In the genomic region with DNA sequence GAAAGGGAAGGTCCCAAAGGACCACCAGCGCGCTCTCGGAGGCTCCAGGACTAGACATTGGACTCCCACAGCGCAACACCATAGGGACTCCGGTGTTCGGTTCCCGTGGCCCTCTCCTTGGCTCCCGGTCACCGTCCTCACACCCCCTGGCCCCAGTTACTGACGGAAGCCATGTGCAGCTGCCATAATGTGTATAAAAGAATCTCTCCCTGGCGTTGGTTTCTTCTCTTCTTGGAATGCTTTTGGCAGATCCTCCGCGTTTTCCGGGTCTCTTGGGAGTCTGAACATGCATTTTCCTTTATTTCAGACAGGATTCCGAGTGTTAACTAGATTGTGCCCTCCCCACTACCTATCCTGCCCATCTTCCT, we compare ENCODE assay signal across 11 cellular contexts.
DNase-seq lines count a peak whose midpoint lies in the region; ATAC-seq and TF ChIP-seq lines count a peak whose summit lies in the region.
"Had no signal": no experiment of that assay in that cellular context is flagged by ENCODE, and none has a peak within 500 bp of the region (broad histone marks: within the 10 kb centered on the region; RNA-seq: fewer than 3 reads in every experiment).

No MANE protein-coding gene starts in this region.

- no peaks in the 10 kb centered on the region for H3K9me3 Mint-ChIP-seq in MCF 10A (ENCODE audit: unreplicated experiment)
- peaks cover 8% of the 10 kb centered on the region for H3K9me3 Mint-ChIP-seq in activated T-helper 1 cell treated with anti-CD3 and anti-CD28 coated beads, Interleukin-12 subunit alpha, Interleukin-12 subunit beta, Interleukin-2, Interleukin-4 antibody, amounts not matched to agents 30 ng/mL and 10 ng/mL and 1 ng/mL, durations not matched to agents 14 hours and 24 hours and 36 hours

- peaks cover 6% of the 10 kb centered on the region for H3K4me1 Mint-ChIP-seq in MCF 10A (ENCODE audit: insufficient read depth, unreplicated experiment)
- peaks cover 48% of the 10 kb centered on the region for H3K4me1 Mint-ChIP-seq in activated T-helper 1 cell treated with anti-CD3 and anti-CD28 coated beads, Interleukin-12 subunit alpha, Interleukin-12 subunit beta, Interleukin-2, Interleukin-4 antibody, amounts not matched to agents 30 ng/mL and 10 ng/mL and 1 ng/mL, durations not matched to agents 14 hours and 24 hours and 36 hours (ENCODE audit: low read depth)

- H3K27ac Mint-ChIP-seq in MCF 10A (ENCODE audit: low read depth, unreplicated experiment), result no peak overlapping the region
- H3K27ac Mint-ChIP-seq in activated T-helper 1 cell treated with anti-CD3 and anti-CD28 coated beads, Interleukin-12 subunit alpha, Interleukin-12 subunit beta, Interleukin-2, Interleukin-4 antibody, amounts not matched to agents 30 ng/mL and 10 ng/mL and 1 ng/mL, durations not matched to agents 14 hours and 24 hours and 36 hours, result no peak overlapping the region

- POLR2A ChIA-PET in MCF 10A (lab: Yijun Ruan, JAX), result no interaction called here

- H3K27me3 ChIP-seq in breast epithelium, result peaks cover 0 to 89% of the 10 kb centered on the region in 2 donors
- H3K27me3 ChIP-seq in right lobe of liver, result peaks cover 11 to 43% of the 10 kb centered on the region in 2 donors
- peaks cover 98% of the 10 kb centered on the region for H3K27me3 ChIP-seq in suprapubic skin

- ATAC-seq in right lobe of liver (peak in 1 of 4 donors; percentile 18), GM18858 (IDR thresholded peaks at IDR 0.05; ENCODE audit: unreplicated experiment) (no peak)

- DNase-seq in breast epithelium (ENCODE audit: low spot score in 2 of 2) (no peak), MCF 10A (ENCODE audit: unreplicated experiment) (no peak), right lobe of liver (peak in 1 of 3 donors; percentile 46), suprapubic skin (ENCODE audit: low spot score in 2 of 2) (no peak), G401 (ENCODE audit: low spot score) (no peak), GM20000 (ENCODE audit: low spot score) (no peak)
- DNase-seq in activated T-helper 1 cell treated with anti-CD3 and anti-CD28 coated beads, Interleukin-12 subunit alpha, Interleukin-12 subunit beta, Interleukin-2, Interleukin-4 antibody, amounts not matched to agents 30 ng/mL and 10 ng/mL and 1 ng/mL, durations not matched to agents 14 hours and 24 hours and 36 hours (ENCODE audit: low spot score), result no peak
- DNase-seq: caudate nucleus, Kasumi-1, uterus had no signal

- H3K4me1 ChIP-seq in breast epithelium (peaks cover 0 to 14% of the 10 kb centered on the region in 2 donors), right lobe of liver (peaks cover 0 to 15% (median 4%) of the 10 kb centered on the region in 4 donors), suprapubic skin (peaks cover 43% of the 10 kb centered on the region)

- CTCF ChIA-PET in MCF 10A (lab: Yijun Ruan, JAX), result no interaction called here

- H3K27ac ChIP-seq in breast epithelium (no peak overlapping the region), right lobe of liver (peak overlapping the region; percentile 24 to 47 (median 39)), suprapubic skin (no peak overlapping the region)
- H3K27ac ChIP-seq: uterus had no signal

- TF ChIP-seq EP300 in suprapubic skin (IDR thresholded peaks at IDR 0.05), result no peak

- 6% methylated on average over 11 of the region's 15 CpGs for WGBS in right lobe of liver (ENCODE audit: insufficient coverage, low coverage, low lambda C conversion rate, missing lambda C conversion rate)
- 4% methylated on average over 15 of the region's 15 CpGs for WGBS in suprapubic skin

- H3K36me3 Mint-ChIP-seq in MCF 10A (ENCODE audit: insufficient read depth, unreplicated experiment), result no peaks in the 10 kb centered on the region
- no peaks in the 10 kb centered on the region for H3K36me3 Mint-ChIP-seq in activated T-helper 1 cell treated with anti-CD3 and anti-CD28 coated beads, Interleukin-12 subunit alpha, Interleukin-12 subunit beta, Interleukin-2, Interleukin-4 antibody, amounts not matched to agents 30 ng/mL and 10 ng/mL and 1 ng/mL, durations not matched to agents 14 hours and 24 hours and 36 hours (ENCODE audit: low read depth)

- H3K27me3 Mint-ChIP-seq in MCF 10A (ENCODE audit: insufficient read depth, unreplicated experiment), result peaks cover 13% of the 10 kb centered on the region
- H3K27me3 Mint-ChIP-seq in activated T-helper 1 cell treated with anti-CD3 and anti-CD28 coated beads, Interleukin-12 subunit alpha, Interleukin-12 subunit beta, Interleukin-2, Interleukin-4 antibody, amounts not matched to agents 30 ng/mL and 10 ng/mL and 1 ng/mL, durations not matched to agents 14 hours and 24 hours and 36 hours (ENCODE audit: insufficient read depth), result peaks cover 95% of the 10 kb centered on the region

- in situ Hi-C loops in G401 (cut with HindIII; ENCODE audit: low sequenced_read_pairs), result no loop called here

- no peak for TF ChIP-seq CTCF in breast epithelium (IDR thresholded peaks at IDR 0.05)
- no peak for TF ChIP-seq CTCF in MCF 10A (IDR thresholded peaks at IDR 0.05; ENCODE audit: unreplicated experiment)
- TF ChIP-seq CTCF in right lobe of liver (IDR thresholded peaks at IDR 0.05), result no peak
- no peak for TF ChIP-seq CTCF in suprapubic skin (IDR thresholded peaks at IDR 0.05)
- no peak for TF ChIP-seq CTCF in GM20000 (IDR thresholded peaks at IDR 0.05; ENCODE audit: extremely low read depth, missing control alignments)

- H3K4me3 Mint-ChIP-seq in MCF 10A (ENCODE audit: unreplicated experiment), result no peak overlapping the region
- H3K4me3 Mint-ChIP-seq in activated T-helper 1 cell treated with anti-CD3 and anti-CD28 coated beads, Interleukin-12 subunit alpha, Interleukin-12 subunit beta, Interleukin-2, Interleukin-4 antibody, amounts not matched to agents 30 ng/mL and 10 ng/mL and 1 ng/mL, durations not matched to agents 14 hours and 24 hours and 36 hours, result peak overlapping the region; percentile 12

- BruUV-seq in MCF 10A (replicated peaks; lab: Mats Ljungman, UMichigan), result no TSS peak

- TF ChIP-seq POLR2A in breast epithelium (IDR thresholded peaks at IDR 0.05) (no peak), right lobe of liver (IDR thresholded peaks at IDR 0.05) (no peak), suprapubic skin (IDR thresholded peaks at IDR 0.05) (no peak)

- H3K9me3 ChIP-seq in breast epithelium (no peaks in the 10 kb centered on the region), right lobe of liver (no peaks in the 10 kb centered on the region), suprapubic skin (no peaks in the 10 kb centered on the region)
- H3K9me3 ChIP-seq: uterus had no signal

- no peaks in the 10 kb centered on the region for H3K36me3 ChIP-seq in breast epithelium
- no peaks in the 10 kb centered on the region for H3K36me3 ChIP-seq in right lobe of liver
- no peaks in the 10 kb centered on the region for H3K36me3 ChIP-seq in suprapubic skin
- H3K36me3 ChIP-seq: uterus had no signal

- H3K4me3 ChIP-seq in breast epithelium (peak overlapping the region in 2 of 3 donors; percentile 16 to 49), right lobe of liver (peak overlapping the region in 2 of 3 donors; percentile 8 to 20), suprapubic skin (peak overlapping the region; percentile 23)

- intact Hi-C loops in breast epithelium (cut with DNase I; ENCODE audit: low total_unique reads), result no loop called here
- intact Hi-C loops in MCF 10A (cut with micrococcal nuclease), result no loop called here
- intact Hi-C loops in activated T-helper 1 cell treated with anti-CD3 and anti-CD28 coated beads, Interleukin-12 subunit alpha, Interleukin-12 subunit beta, Interleukin-2, Interleukin-4 antibody, amounts not matched to agents 30 ng/mL and 10 ng/mL and 1 ng/mL, durations not matched to agents 14 hours and 24 hours and 36 hours (cut with micrococcal nuclease), result no loop called here
- intact Hi-C loops in right lobe of liver (cut with DNase I), result no loop called here

Comparison
In these comparisons a context has a peak if more than half of its experiments do, and no peak if none do; other contexts are left out.
1. H3K27ac ChIP-seq: peak in right lobe of liver (3 of 3); none in breast epithelium (0 of 2) and suprapubic skin (single experiment).
2. Peak in every context shown above with its lines, with median percentiles within 50 percentile points of each other: H3K4me3 ChIP-seq.